Comparison of ENCODE assay signal across 21 cellular contexts in genomic region chr10:277963-278362, GRCh38.
"Had no signal": no experiment of that assay in that cellular context is flagged by ENCODE, and none has a peak within 500 bp of the region (broad histone marks: within the 10 kb centered on the region; RNA-seq: fewer than 3 reads in every experiment).

No MANE protein-coding gene starts in this region.

- H3K27me3 Mint-ChIP-seq: stimulated activated naive CD8-positive, alpha-beta T cell treated with anti-CD3 and anti-CD28 coated beads, Interleukin-15, Interleukin-2, amounts not matched to agents 100 ng/mL and 50 ng/mL, for 24 hours had no signal

- ATAC-seq: gastrocnemius medialis had no signal

- H3K4me1 Mint-ChIP-seq: nephron had no signal

- H3K27me3 ChIP-seq: esophagus muscularis mucosa, gastrocnemius medialis, neutrophil, sigmoid colon, testis, tibial nerve had no signal

- DNase-seq: effector memory CD4-positive, alpha-beta T cell; gastrocnemius medialis; glutamatergic neuron; mesendoderm; naive B cell; retina; sigmoid colon; stimulated activated CD4-positive, alpha-beta T cell treated with anti-CD3 and anti-CD28 coated beads, Interleukin-2, amount 100 ng/mL, for 24 hours; stimulated activated CD4-positive, alpha-beta T cell treated with anti-CD3 and anti-CD28 coated beads, Interleukin-4, amount 100 ng/mL, for 4 hours; testis had no signal

- H3K4me1 ChIP-seq: gastrocnemius medialis, psoas muscle, testis, tibial nerve had no signal

- FAIRE-seq: endometrium, keratinocyte had no signal

- H3K4me3 ChIP-seq: coronary artery, esophagus muscularis mucosa, gastrocnemius medialis, psoas muscle, sigmoid colon, skin epidermis, testis, tibial nerve had no signal

- H3K27ac ChIP-seq: coronary artery, epithelial cell of prostate, esophagus muscularis mucosa, gastrocnemius medialis, neutrophil, psoas muscle, sigmoid colon, skin epidermis, testis, tibial nerve had no signal

- H3K4me3 Mint-ChIP-seq: nephron; stimulated activated naive CD8-positive, alpha-beta T cell treated with anti-CD3 and anti-CD28 coated beads, Interleukin-15, Interleukin-2, amounts not matched to agents 100 ng/mL and 50 ng/mL, for 24 hours had no signal

- H3K9me3 Mint-ChIP-seq: naive B cell; nephron; stimulated activated naive CD8-positive, alpha-beta T cell treated with anti-CD3 and anti-CD28 coated beads, Interleukin-15, Interleukin-2, amounts not matched to agents 100 ng/mL and 50 ng/mL, for 24 hours had no signal

- H3K27ac Mint-ChIP-seq: nephron; stimulated activated naive CD8-positive, alpha-beta T cell treated with anti-CD3 and anti-CD28 coated beads, Interleukin-15, Interleukin-2, amounts not matched to agents 100 ng/mL and 50 ng/mL, for 24 hours had no signal

- H3K36me3 ChIP-seq: neutrophil had no signal

- H3K9me3 ChIP-seq: esophagus muscularis mucosa, gastrocnemius medialis, neutrophil, psoas muscle, sigmoid colon, testis, tibial nerve had no signal
